ENCODE assay signal across 13 cellular contexts in the genomic region with DNA sequence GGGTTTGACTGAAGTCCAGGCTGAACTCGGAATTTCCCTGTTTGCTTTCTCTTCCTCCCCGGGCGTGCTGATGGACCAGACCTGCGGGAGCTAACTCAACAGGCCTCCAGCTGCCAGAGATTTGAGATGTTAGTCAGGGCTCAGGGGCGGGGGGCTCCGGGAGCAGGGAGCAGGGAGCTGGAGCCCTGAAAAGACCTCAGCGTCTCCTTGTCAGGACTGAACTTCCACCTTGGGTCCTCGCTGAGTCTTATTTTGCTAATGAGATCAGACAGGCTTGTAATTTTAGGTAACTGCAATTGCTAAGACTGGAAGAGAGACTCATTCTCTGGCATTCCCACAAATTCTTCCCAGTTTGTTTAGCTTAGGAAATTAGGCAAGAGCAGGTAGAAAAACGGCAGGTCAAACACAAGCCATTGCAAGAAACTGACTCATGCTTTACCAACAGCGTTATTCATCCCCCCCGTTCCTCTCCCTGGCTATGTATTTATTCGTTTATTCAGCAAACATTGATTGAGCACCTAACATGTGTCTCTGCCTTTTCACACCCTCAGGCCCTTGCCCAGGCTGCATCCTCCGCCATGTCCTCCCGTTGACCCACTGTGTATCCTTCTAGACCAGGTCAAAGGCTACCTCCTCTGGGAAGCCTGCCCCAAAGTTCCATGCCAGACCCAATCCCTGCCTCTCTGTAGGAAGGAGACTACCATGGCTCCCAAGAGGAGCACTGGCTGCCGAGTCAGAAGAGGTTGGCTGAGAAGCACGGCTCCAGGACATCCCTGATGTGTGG.
DNase-seq lines count a peak whose midpoint lies in the region; ATAC-seq, FAIRE-seq and TF ChIP-seq lines count a peak whose summit lies in the region.
"Had no signal": no experiment of that assay in that cellular context is flagged by ENCODE, and none has a peak within 500 bp of the region (broad histone marks: within the 10 kb centered on the region; RNA-seq: fewer than 3 reads in every experiment).

No MANE protein-coding gene starts in this region.

- H3K27me3 Mint-ChIP-seq in activated B cell treated with CpG ODN at 0.5 μM for 24 hours (peaks cover 5% of the 10 kb centered on the region), glutamatergic neuron (ENCODE audit: unreplicated experiment) (peaks cover 7% of the 10 kb centered on the region)

- FAIRE-seq in H54 (lab: Jason Lieb, UNC) = peak; percentile 94
- FAIRE-seq: endothelial cell of umbilical vein had no signal

- POLR2A ChIA-PET in activated B cell treated with CpG ODN at 0.5 μM for 24 hours (lab: Charles Lee) = no interaction called here

- intact Hi-C loops in activated B cell treated with CpG ODN at 0.5 μM for 24 hours (cut with micrococcal nuclease) (no loop called here), spleen (cut with DNase I; ENCODE audit: low total_unique reads) (no loop called here)

- H3K9me3 ChIP-seq in spleen = peaks cover 0 to 29% (median 20%) of the 10 kb centered on the region in 8 donors

- TF ChIP-seq CTCF in activated B cell treated with CpG ODN at 0.5 μM for 24 hours (IDR thresholded peaks at IDR 0.05) = no peak
- TF ChIP-seq CTCF in glutamatergic neuron (IDR thresholded peaks at IDR 0.05; ENCODE audit: partially characterized antibody, unreplicated experiment) = no peak
- TF ChIP-seq CTCF in spleen (IDR thresholded peaks at IDR 0.05 in 8 of 11, conservative IDR thresholded peaks at IDR 0.05 in 3 of 11) = no peak

- H3K4me1 Mint-ChIP-seq in activated B cell treated with CpG ODN at 0.5 μM for 24 hours (no peaks in the 10 kb centered on the region), glutamatergic neuron (ENCODE audit: low read depth, unreplicated experiment) (peaks cover 30% of the 10 kb centered on the region)

- H3K9me3 Mint-ChIP-seq in activated B cell treated with CpG ODN at 0.5 μM for 24 hours = peaks cover 14% of the 10 kb centered on the region
- H3K9me3 Mint-ChIP-seq in glutamatergic neuron (ENCODE audit: unreplicated experiment) = peaks cover 16% of the 10 kb centered on the region

- no peak overlapping the region for H3K4me3 ChIP-seq in spleen

- DNase-seq in H54 (ENCODE audit: insufficient read length, low spot score) (peak; percentile 40), activated B cell treated with CpG ODN at 0.5 μM for 24 hours (peak; percentile 6), glutamatergic neuron (peak; percentile 40), spleen (peak; percentile 40), cerebellum (ENCODE audit: low spot score) (no peak), foreskin melanocyte (no peak), NCI-H1694 (lab: John Stamatoyannopoulos, UW) (no peak)
- DNase-seq: activated naive CD4-positive, alpha-beta T cell; NCI-H2081; right cardiac atrium had no signal

- H3K4me3 Mint-ChIP-seq in activated B cell treated with CpG ODN at 0.5 μM for 24 hours = no peak overlapping the region
- H3K4me3 Mint-ChIP-seq in glutamatergic neuron (ENCODE audit: unreplicated experiment) = peak overlapping the region; percentile 22
- H3K4me3 Mint-ChIP-seq: WTC11 had no signal

- no peaks in the 10 kb centered on the region for H3K36me3 ChIP-seq in spleen

- H3K4me1 ChIP-seq in spleen = no peaks in the 10 kb centered on the region

- WGBS in spleen, 5 donors = 67 to 80% (median 69%) methylated on average over 13 to 16 of the region's 16 CpGs

- no peak overlapping the region for H3K27ac Mint-ChIP-seq in activated B cell treated with CpG ODN at 0.5 μM for 24 hours
- peak overlapping the region; percentile 94 for H3K27ac Mint-ChIP-seq in glutamatergic neuron (ENCODE audit: unreplicated experiment)
- H3K27ac Mint-ChIP-seq: WTC11 had no signal

- H3K27me3 ChIP-seq in spleen (replicated peaks in 1 of 7) = peaks cover 0 to 33% (median 0%) of the 10 kb centered on the region in 7 donors

- CTCF ChIA-PET in activated B cell treated with CpG ODN at 0.5 μM for 24 hours (lab: Charles Lee) = no interaction called here

- no peak overlapping the region for H3K27ac ChIP-seq in spleen

- ATAC-seq in activated B cell treated with CpG ODN at 0.5 μM for 24 hours (ENCODE audit: low read depth) (no peak), GM19023 (IDR thresholded peaks at IDR 0.05; ENCODE audit: unreplicated experiment) (no peak)
- ATAC-seq: right cardiac atrium, WTC11 had no signal

- H3K36me3 Mint-ChIP-seq in activated B cell treated with CpG ODN at 0.5 μM for 24 hours (ENCODE audit: low read depth) = no peaks in the 10 kb centered on the region
- peaks cover 6% of the 10 kb centered on the region for H3K36me3 Mint-ChIP-seq in glutamatergic neuron (ENCODE audit: unreplicated experiment)

- TF ChIP-seq POLR2A in H54 (IDR thresholded peaks at IDR 0.05; ENCODE audit: low read depth, low read length) = no peak
- TF ChIP-seq POLR2A in spleen (IDR thresholded peaks at IDR 0.05) = no peak

Comparison
In these comparisons a context has a peak if more than half of its experiments do, and no peak if none do; other contexts are left out.
1. DNase-seq: peak in H54 (single experiment), activated B cell treated with CpG ODN at 0.5 μM for 24 hours (single experiment), glutamatergic neuron (single experiment) and spleen (single experiment); none in cerebellum (single experiment), foreskin melanocyte (single experiment) and NCI-H1694 (single experiment).